8 cellular contexts compared by ENCODE assay signal in genomic region chr7:106793015-106793651, GRCh38.
A peak's percentile ranks its signal among the peaks of the same experiment; 100 is the strongest.
DNase-seq lines count a peak whose midpoint lies in the region; ATAC-seq, FAIRE-seq and TF ChIP-seq lines count a peak whose summit lies in the region.

No MANE protein-coding gene starts in this region.

- no peaks in the 10 kb centered on the region for H3K9me3 ChIP-seq in GM12878 (replicated peaks; ENCODE audit: control insufficient read depth, insufficient read depth, low read length)
- no peaks in the 10 kb centered on the region for H3K9me3 ChIP-seq in right lobe of liver

- H2AFZ ChIP-seq in GM12878 (ENCODE audit: control insufficient read depth, low read depth, low read length): no peak overlapping the region

- H3K27me3 ChIP-seq in GM12878 (replicated peaks in 1 of 2; ENCODE audit: control insufficient read depth in 2 of 2, insufficient read depth in 2 of 2, low read length in 1 of 2) (no peaks in the 10 kb centered on the region; a peak in 1 of 4 replicates), right lobe of liver (no peaks in the 10 kb centered on the region)

- POLR2A ChIA-PET in AG04449 (lab: Yijun Ruan, JAX) (no interaction called here), GM12878 (lab: Charles Lee) (no interaction called here)

- TF ChIP-seq EP300 in GM12878 (IDR thresholded peaks at IDR 0.05; ENCODE audit: borderline replicate concordance in 1 of 2, control insufficient read depth in 1 of 2, low read depth in 2 of 2, low read length in 2 of 2): no peak

- no TSS peak for BruUV-seq in GM12878 (replicated peaks; lab: Mats Ljungman, UMichigan)

- intact Hi-C loops in GM12878 (cut with micrococcal nuclease; ENCODE audit: unreplicated experiment): loop anchor here (1.0 to 5.0 kb wide), 3 partner anchors 154 to 1084 kb away; no protein-coding TSS in a partner anchor
- intact Hi-C loops in right lobe of liver (cut with DNase I): loop anchor here (10.0 kb wide), 2 partner anchors 352 to 362 kb away; no protein-coding TSS in a partner anchor

- H3K27ac ChIP-seq in GM12878 (ENCODE audit: control insufficient read depth, insufficient read depth) (no peak overlapping the region), right lobe of liver (no peak overlapping the region)

- DNase-seq in AG04449 (ENCODE audit: low read depth, low spot score) (no peak), ELR (ENCODE audit: low read depth) (peak; percentile 44), NCI-H2171 (lab: John Stamatoyannopoulos, UW) (peak; percentile 14), GM12878 (ENCODE audit: low read depth, low spot score) (no peak), right lobe of liver (no peak), DMS114 treated with DMSO at 0.1 percent for 48 hours (lab: John Stamatoyannopoulos, UW; ENCODE audit: unreplicated experiment) (no peak)

- no peak overlapping the region for H3K4me2 ChIP-seq in GM12878 (ENCODE audit: control insufficient read depth, insufficient read depth)

- SMC1A ChIA-PET in GM12878 (lab: Charles Lee; ENCODE audit: uncharacterized antibody, unreplicated experiment): interaction anchor here (0.6 to 6.8 kb wide), 15 partner anchors 11 to 708 kb away, joined by 3 to 142 read pairs (median 4); no protein-coding TSS in a partner anchor

- peak; percentile 86 for FAIRE-seq in GM12878 (lab: Jason Lieb, UNC)

- TF ChIP-seq RAD21 in GM12878 (IDR thresholded peaks at IDR 0.05; ENCODE audit: insufficient read depth, low read depth, low read length): peak; percentile 94

- RAD21 ChIA-PET in GM12878 (lab: Charles Lee; ENCODE audit: unreplicated experiment): interaction anchor here (0.7 to 2.0 kb wide), 18 partner anchors 19 to 1082 kb away, joined by 3 to 47 read pairs (median 3); partner anchors contain the start of gene HBP1

- no peak overlapping the region for H3K4me3 ChIP-seq in AG04449 (ENCODE audit: low read depth, low read length)
- H3K4me3 ChIP-seq in GM12878: no peak overlapping the region
- H3K4me3 ChIP-seq in right lobe of liver: no peak overlapping the region

- H3K36me3 ChIP-seq in GM12878 (ENCODE audit: control insufficient read depth in 2 of 2, insufficient read depth in 2 of 2, low read length in 1 of 2) (no peaks in the 10 kb centered on the region), right lobe of liver (no peaks in the 10 kb centered on the region)

- H4K20me1 ChIP-seq in GM12878 (ENCODE audit: control insufficient read depth, insufficient read depth): no peaks in the 10 kb centered on the region

- H3K4me1 ChIP-seq in GM12878 (ENCODE audit: control insufficient read depth, insufficient read depth, low read length): peaks cover 11% of the 10 kb centered on the region
- H3K4me1 ChIP-seq in right lobe of liver: no peaks in the 10 kb centered on the region

- no peak overlapping the region for H3K9ac ChIP-seq in GM12878 (ENCODE audit: control insufficient read depth, insufficient read depth, low read length)

- TF ChIP-seq POLR2A in GM12878 (IDR thresholded peaks at IDR 0.05; ENCODE audit: low read depth, low read length) (no peak), right lobe of liver (IDR thresholded peaks at IDR 0.05) (no peak)

- ATAC-seq in GM12878 (peak; percentile 35; the same call in 1 of the 3 replicates), right lobe of liver (peak; percentile 60 to 71 (median 68)), GM18909 (IDR thresholded peaks at IDR 0.05; ENCODE audit: poor library complexity, unreplicated experiment) (no peak), HG02610 (IDR thresholded peaks at IDR 0.05; ENCODE audit: unreplicated experiment) (no peak)

- CTCF ChIA-PET in AG04449 (lab: Yijun Ruan, JAX) (interaction anchor here (0.7 to 6.6 kb wide), 16 partner anchors 8 to 387 kb away, joined by 3 to 113 read pairs (median 4); no protein-coding TSS in a partner anchor), GM12878 (lab: Yijun Ruan, JAX) (interaction anchor here (0.6 to 7.1 kb wide), 29 partner anchors 8 to 1097 kb away, joined by 3 to 203 read pairs (median 3); partner anchors contain the start of gene HBP1)

- peak; percentile 20 for TF ChIP-seq CTCF in AG04449 (IDR thresholded peaks at IDR 0.05; ENCODE audit: insufficient read depth, low read length, missing control alignments)
- TF ChIP-seq CTCF in GM12878 (IDR thresholded peaks at IDR 0.05 in 2 of 3, conservative IDR thresholded peaks at IDR 0.05 in 1 of 3; ENCODE audit: control insufficient read depth in 2 of 3, extremely low read depth in 1 of 3, insufficient read depth in 1 of 3, low read depth in 3 of 3, low read length in 3 of 3): peak; percentile 51 to 66 (median 61); a peak in 5 of 6 replicates
- TF ChIP-seq CTCF in right lobe of liver (IDR thresholded peaks at IDR 0.05): peak; percentile 63 to 76 (median 70)

- in situ Hi-C loops in GM12878 (cut with MboI): loop anchor here (5.0 to 10.0 kb wide), 3 partner anchors 354 to 1082 kb away; no protein-coding TSS in a partner anchor

- 40% methylated on average over 4 of the region's 4 CpGs for WGBS in GM12878 (ENCODE audit: insufficient coverage, insufficient replicate concordance, low lambda C conversion rate, missing lambda C conversion rate)
- WGBS in right lobe of liver (ENCODE audit: insufficient coverage, low coverage, low lambda C conversion rate, missing lambda C conversion rate): 56% methylated on average over 4 of the region's 4 CpGs

- no peaks in the 10 kb centered on the region for H3K79me2 ChIP-seq in GM12878 (ENCODE audit: control insufficient read depth, insufficient read depth, low read length)

TF ChIP-seq in GM12878, 131 proteins besides CTCF, POLR2A, EP300 and RAD21:
- peak; percentile 83 for TF ChIP-seq SMC3 (IDR thresholded peaks at IDR 0.05; ENCODE audit: borderline replicate concordance, low read length)
- TF ChIP-seq RUNX3 (IDR thresholded peaks at IDR 0.05; ENCODE audit: low read length): 0 out of 2 replicates have a peak, but pooled peaks have one; percentile 14
- no peak for TF ChIP-seq WRNIP1 (IDR thresholded peaks at IDR 0.05; ENCODE audit: borderline replicate concordance, low read depth, low read length)

Comparison
In these comparisons a context has a peak if more than half of its experiments do, and no peak if none do; other contexts are left out.
1. DNase-seq: peak in ELR (single experiment) and NCI-H2171 (single experiment); none in AG04449 (single experiment), GM12878 (single experiment), right lobe of liver (0 of 3) and DMS114 treated with DMSO at 0.1 percent for 48 hours (single experiment).
2. CTCF ChIP-seq: peak in every context shown above with its lines; median percentile 70 in right lobe of liver; 61 in GM12878; 20 in AG04449.
3. ATAC-seq: peak in GM12878 (single experiment) and right lobe of liver (4 of 4); none in GM18909 (single experiment) and HG02610 (single experiment).